17 cellular contexts compared by ENCODE assay signal in genomic region chr4:90142091-90142490, GRCh38. TPM values are rescaled to one million over a fixed set of nuclear protein-coding genes. Genes with fewer than 3 reads are reported as not detected.
"Had no signal": no experiment of that assay in that cellular context is flagged by ENCODE, and none has a peak within 500 bp of the region (broad histone marks: within the 10 kb centered on the region; RNA-seq: fewer than 3 reads in every experiment).

No MANE protein-coding gene starts in this region.

- H3K4me3 ChIP-seq: esophagus muscularis mucosa, lung, right atrium auricular region, skin epidermis, thyroid gland, uterus had no signal

- H3K27me3 Mint-ChIP-seq: activated naive CD8-positive, alpha-beta T cell treated with anti-CD3 and anti-CD28 coated beads, Interleukin-2, amount 10 ng/mL, durations not matched to agents 7 days and 5 days; naive B cell had no signal

- H3K36me3 Mint-ChIP-seq: activated naive CD8-positive, alpha-beta T cell treated with anti-CD3 and anti-CD28 coated beads, Interleukin-2, amount 10 ng/mL, durations not matched to agents 7 days and 5 days; immature natural killer cell; naive B cell; WTC11 had no signal

- H3K4me1 Mint-ChIP-seq: activated naive CD8-positive, alpha-beta T cell treated with anti-CD3 and anti-CD28 coated beads, Interleukin-2, amount 10 ng/mL, durations not matched to agents 7 days and 5 days; immature natural killer cell had no signal

- H3K9me3 ChIP-seq: esophagus muscularis mucosa, right atrium auricular region, thyroid gland, uterus had no signal

- H3K27ac ChIP-seq: esophagus muscularis mucosa, right atrium auricular region, skin epidermis, thyroid gland, uterus had no signal

- H3K36me3 ChIP-seq: esophagus muscularis mucosa, right atrium auricular region, thyroid gland, uterus had no signal

- H3K27ac Mint-ChIP-seq: activated CD8-positive, alpha-beta T cell treated with anti-CD3 and anti-CD28 coated beads, Interleukin-2, amount 10 ng/mL, durations not matched to agents 7 days and 5 days; activated naive CD8-positive, alpha-beta T cell treated with anti-CD3 and anti-CD28 coated beads, Interleukin-2, amount 10 ng/mL, durations not matched to agents 7 days and 5 days; immature natural killer cell; naive B cell; WTC11 had no signal

- H3K27me3 ChIP-seq: esophagus muscularis mucosa, right atrium auricular region, thyroid gland, uterus had no signal

- DNase-seq: activated CD4-positive, alpha-beta T cell treated with anti-CD3 and anti-CD28 coated beads for 48 hours; activated CD8-positive, alpha-beta memory T cell treated with anti-CD3 and anti-CD28 coated beads, Interleukin-2, amount 50 U/mL, for 48 hours; activated CD8-positive, alpha-beta T cell treated with anti-CD3 and anti-CD28 coated beads, Interleukin-2, amount 10 ng/mL, durations not matched to agents 7 days and 5 days; activated naive CD8-positive, alpha-beta T cell treated with anti-CD3 and anti-CD28 coated beads, Interleukin-2, amount 10 ng/mL, durations not matched to agents 7 days and 5 days; anterior cingulate cortex; cerebellar nuclear complex; glutamatergic neuron; immature natural killer cell; midbrain; naive B cell; thyroid gland; uterus had no signal

- H3K4me1 ChIP-seq: esophagus muscularis mucosa, right atrium auricular region, thyroid gland, uterus had no signal

- H3K4me3 Mint-ChIP-seq: activated CD8-positive, alpha-beta T cell treated with anti-CD3 and anti-CD28 coated beads, Interleukin-2, amount 10 ng/mL, durations not matched to agents 7 days and 5 days; activated naive CD8-positive, alpha-beta T cell treated with anti-CD3 and anti-CD28 coated beads, Interleukin-2, amount 10 ng/mL, durations not matched to agents 7 days and 5 days; immature natural killer cell; naive B cell; WTC11 had no signal

- H3K9me3 Mint-ChIP-seq: activated naive CD8-positive, alpha-beta T cell treated with anti-CD3 and anti-CD28 coated beads, Interleukin-2, amount 10 ng/mL, durations not matched to agents 7 days and 5 days; naive B cell; WTC11 had no signal

RNA-seq across cellular contexts. Expression of gene CCSER1, which starts 14.9 kb away (rescaled TPM):
- total RNA-seq: activated CD8-positive, alpha-beta T cell treated with anti-CD3 and anti-CD28 coated beads, Interleukin-2, amount 10 ng/mL, durations not matched to agents 7 days and 5 days had no signal
